Comparison of ENCODE assay signal across 18 cellular contexts in the genomic region with DNA sequence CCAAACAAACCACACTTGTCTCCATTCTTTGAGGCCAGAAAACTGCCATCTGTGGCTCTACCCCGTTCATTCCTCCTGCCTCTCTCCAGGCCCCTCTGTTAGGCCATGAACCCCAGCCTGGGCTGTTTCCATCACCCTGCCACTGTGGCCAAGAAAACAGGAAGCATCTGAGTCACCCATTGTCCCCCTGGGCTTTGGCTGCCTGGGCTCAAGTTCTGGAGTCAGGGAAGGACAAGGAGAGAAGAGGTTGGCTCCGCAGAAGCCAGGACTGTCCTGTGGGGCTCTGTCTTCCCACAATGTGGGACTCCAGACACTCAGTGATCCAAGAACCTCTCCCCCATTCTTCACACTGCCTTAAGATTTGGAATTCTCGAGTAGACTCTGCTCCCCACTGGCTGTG. TPM values are rescaled to one million over a fixed set of nuclear protein-coding genes. Genes with fewer than 3 reads are reported as not detected.
A peak's percentile ranks its signal among the peaks of the same experiment; 100 is the strongest.
DNase-seq lines count a peak whose midpoint lies in the region; ATAC-seq and TF ChIP-seq lines count a peak whose summit lies in the region.
"Had no signal": no experiment of that assay in that cellular context is flagged by ENCODE, and none has a peak within 500 bp of the region (broad histone marks: within the 10 kb centered on the region; RNA-seq: fewer than 3 reads in every experiment).

No MANE protein-coding gene starts in this region.

- no peaks in the 10 kb centered on the region for H3K36me3 ChIP-seq in upper lobe of right lung
- H3K36me3 ChIP-seq: esophagus squamous epithelium, uterus had no signal

- POLR2A ChIA-PET in MCF 10A (lab: Yijun Ruan, JAX): interaction anchor here (0.6 kb wide), 1 partner anchor 97 kb away, joined by 3 read pairs; no protein-coding TSS in a partner anchor

- no TSS peak for BruUV-seq in MCF 10A (replicated peaks; lab: Mats Ljungman, UMichigan)

- H3K4me3 ChIP-seq in cardiac fibroblast (replicated peaks in 1 of 2; ENCODE audit: low read depth in 2 of 2, low read length in 2 of 2) (no peak overlapping the region), upper lobe of right lung (no peak overlapping the region)
- H3K4me3 ChIP-seq: A549, esophagus squamous epithelium, uterus had no signal

- no peaks in the 10 kb centered on the region for H3K4me1 ChIP-seq in upper lobe of right lung
- H3K4me1 ChIP-seq: A549, esophagus squamous epithelium, uterus had no signal

- no peaks in the 10 kb centered on the region for H3K27me3 ChIP-seq in upper lobe of right lung
- H3K27me3 ChIP-seq: esophagus squamous epithelium, uterus had no signal

- no peak for DNase-seq in activated T-cell treated with anti-CD3 and anti-CD28 coated beads, Interleukin-2, amount 50 U/mL, for 24 hours
- DNase-seq in activated T-cell treated with anti-CD3 and anti-CD28 coated beads, Interleukin-2, amount 50 U/mL, for 1 hour: no peak
- DNase-seq in cardiac fibroblast (ENCODE audit: low read depth in 2 of 2): peak; percentile 75 to 79
- DNase-seq in left lobe of liver (ENCODE audit: low spot score): no peak
- no peak for DNase-seq in upper lobe of right lung
- DNase-seq in MCF 10A (ENCODE audit: unreplicated experiment): no peak
- no peak for DNase-seq in NAMALWA (ENCODE audit: low spot score)
- DNase-seq: activated CD8-positive, alpha-beta T cell treated with anti-CD3 and anti-CD28 coated beads, Interleukin-2, amount 10 ng/mL, durations not matched to agents 7 days and 5 days; activated naive CD4-positive, alpha-beta T cell; cerebellar nuclear complex; esophagus squamous epithelium; natural killer cell; stimulated activated CD4-positive, alpha-beta T cell treated with anti-CD3 and anti-CD28 coated beads, Interleukin-12 subunit alpha, Interleukin-12 subunit beta, amount 100 ng/mL, for 4 hours; T-helper 1 cell; uterus had no signal

- no peaks in the 10 kb centered on the region for H3K9me3 Mint-ChIP-seq in activated T-cell treated with anti-CD3 and anti-CD28 coated beads, Interleukin-2, amount 50 U/mL, for 24 hours
- H3K9me3 Mint-ChIP-seq in MCF 10A (ENCODE audit: unreplicated experiment): no peaks in the 10 kb centered on the region
- H3K9me3 Mint-ChIP-seq: natural killer cell had no signal

- no peaks in the 10 kb centered on the region for H3K36me3 Mint-ChIP-seq in activated T-cell treated with anti-CD3 and anti-CD28 coated beads, Interleukin-2, amount 50 U/mL, for 24 hours (ENCODE audit: low read depth)
- H3K36me3 Mint-ChIP-seq in MCF 10A (ENCODE audit: insufficient read depth, unreplicated experiment): no peaks in the 10 kb centered on the region
- H3K36me3 Mint-ChIP-seq: natural killer cell had no signal

- no peaks in the 10 kb centered on the region for H3K27me3 Mint-ChIP-seq in activated T-cell treated with anti-CD3 and anti-CD28 coated beads, Interleukin-2, amount 50 U/mL, for 24 hours
- H3K27me3 Mint-ChIP-seq in MCF 10A (ENCODE audit: insufficient read depth, unreplicated experiment): no peaks in the 10 kb centered on the region

- TF ChIP-seq CTCF in cardiac fibroblast (IDR thresholded peaks at IDR 0.05; ENCODE audit: low read depth, low read length) (no peak), upper lobe of right lung (IDR thresholded peaks at IDR 0.05) (no peak), MCF 10A (IDR thresholded peaks at IDR 0.05; ENCODE audit: unreplicated experiment) (no peak)

- intact Hi-C loops in upper lobe of right lung (cut with DNase I): no loop called here
- intact Hi-C loops in MCF 10A (cut with micrococcal nuclease): no loop called here

- no peak overlapping the region for H3K4me3 Mint-ChIP-seq in activated T-cell treated with anti-CD3 and anti-CD28 coated beads, Interleukin-2, amount 50 U/mL, for 24 hours
- no peak overlapping the region for H3K4me3 Mint-ChIP-seq in MCF 10A (ENCODE audit: unreplicated experiment)
- H3K4me3 Mint-ChIP-seq: activated CD8-positive, alpha-beta T cell treated with anti-CD3 and anti-CD28 coated beads, Interleukin-2, amount 10 ng/mL, durations not matched to agents 7 days and 5 days; natural killer cell had no signal

- H3K27ac ChIP-seq in upper lobe of right lung: no peak overlapping the region
- H3K27ac ChIP-seq: A549, esophagus squamous epithelium, uterus had no signal

- peaks cover 5% of the 10 kb centered on the region for H3K4me1 Mint-ChIP-seq in activated T-cell treated with anti-CD3 and anti-CD28 coated beads, Interleukin-2, amount 50 U/mL, for 24 hours (ENCODE audit: low read depth)
- H3K4me1 Mint-ChIP-seq in MCF 10A (ENCODE audit: insufficient read depth, unreplicated experiment): no peaks in the 10 kb centered on the region
- H3K4me1 Mint-ChIP-seq: natural killer cell had no signal

- peak overlapping the region; percentile 57 for H3K27ac Mint-ChIP-seq in activated T-cell treated with anti-CD3 and anti-CD28 coated beads, Interleukin-2, amount 50 U/mL, for 24 hours
- H3K27ac Mint-ChIP-seq in MCF 10A (ENCODE audit: low read depth, unreplicated experiment): no peak overlapping the region
- H3K27ac Mint-ChIP-seq: activated CD8-positive, alpha-beta T cell treated with anti-CD3 and anti-CD28 coated beads, Interleukin-2, amount 10 ng/mL, durations not matched to agents 7 days and 5 days; natural killer cell had no signal

- CTCF ChIA-PET in MCF 10A (lab: Yijun Ruan, JAX): no interaction called here

- peak; percentile 23 for ATAC-seq in left lobe of liver
- peak; percentile 47 for ATAC-seq in upper lobe of right lung
- no peak for ATAC-seq in GM21619 (IDR thresholded peaks at IDR 0.05; ENCODE audit: unreplicated experiment)
- ATAC-seq: activated CD8-positive, alpha-beta T cell treated with anti-CD3 and anti-CD28 coated beads, Interleukin-2, amount 10 ng/mL, durations not matched to agents 7 days and 5 days; HCT116; natural killer cell had no signal

- no peaks in the 10 kb centered on the region for H3K9me3 ChIP-seq in upper lobe of right lung
- H3K9me3 ChIP-seq: A549, esophagus squamous epithelium, uterus had no signal

RNA-seq across cellular contexts. Expression of a gene that starts 14.8 kb away (rescaled TPM):
- total RNA-seq in left lobe of liver: not detected
- total RNA-seq in upper lobe of right lung: not detected
- total RNA-seq in MCF 10A (2022): not detected in 2 replicates
- total RNA-seq: activated CD8-positive, alpha-beta T cell treated with anti-CD3 and anti-CD28 coated beads, Interleukin-2, amount 10 ng/mL, durations not matched to agents 7 days and 5 days; esophagus squamous epithelium; natural killer cell; uterus had no signal

Comparison
In these comparisons a context has a peak if more than half of its experiments do, and no peak if none do; other contexts are left out.
1. DNase-seq: peak in cardiac fibroblast (2 of 2); none in activated T-cell treated with anti-CD3 and anti-CD28 coated beads, Interleukin-2, amount 50 U/mL, for 24 hours (single experiment), activated T-cell treated with anti-CD3 and anti-CD28 coated beads, Interleukin-2, amount 50 U/mL, for 1 hour (single experiment), left lobe of liver (single experiment), upper lobe of right lung (single experiment), MCF 10A (single experiment) and NAMALWA (single experiment).